In the genomic region with DNA sequence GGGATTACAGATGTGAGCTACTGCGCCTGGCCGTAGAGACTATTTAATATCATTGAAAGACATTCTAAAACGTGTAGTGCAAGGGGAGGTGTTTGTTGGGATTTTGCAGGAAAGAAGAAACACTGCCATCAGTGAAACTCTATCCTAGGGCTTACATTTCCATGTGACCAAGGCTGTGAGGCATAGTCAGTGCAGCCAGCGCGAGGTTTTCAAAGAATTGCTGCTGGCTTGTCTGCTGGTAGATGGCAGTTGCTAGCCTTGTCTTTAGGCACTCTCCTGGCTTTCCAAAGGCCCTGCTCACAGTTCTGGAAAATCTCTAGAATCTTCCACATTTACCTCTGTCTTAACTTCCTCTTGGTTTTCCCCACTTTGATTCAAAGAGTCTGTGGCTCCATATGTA, we compare ENCODE assay signal across 22 cellular contexts.
"Had no signal": no experiment of that assay in that cellular context is flagged by ENCODE, and none has a peak within 500 bp of the region (broad histone marks: within the 10 kb centered on the region; RNA-seq: fewer than 3 reads in every experiment).

No MANE protein-coding gene starts in this region.

- H3K27ac ChIP-seq: Peyer's patch, RWPE1, SJSA1 had no signal

- H3K9me3 ChIP-seq: Peyer's patch, SJSA1 had no signal

- DNase-seq: activated CD4-positive, alpha-beta T cell treated with anti-CD3 and anti-CD28 coated beads for 36 hours; activated CD8-positive, alpha-beta memory T cell treated with anti-CD3 and anti-CD28 coated beads, Interleukin-2, amount 50 U/mL, for 4 hours; activated CD8-positive, alpha-beta T cell treated with anti-CD3 and anti-CD28 coated beads for 36 hours; activated gamma-delta T cell treated with Interleukin-2 at 50 U/mL for 16 hours; activated naive CD4-positive, alpha-beta T cell treated with anti-CD3 and anti-CD28 coated beads, Interleukin-2, amount 10 ng/mL, durations not matched to agents 7 days and 5 days; activated naive CD8-positive, alpha-beta T cell treated with anti-CD3 and anti-CD28 coated beads for 36 hours; activated T-cell treated with anti-CD3 and anti-CD28 coated beads, Interleukin-2, amount 50 U/mL, for 72 hours; anterior cingulate cortex; cerebellar nuclear complex; Karpas-422; MM.1S; NCI-H1105; NCI-H1436; NCI-H1694 treated with DMSO at 0.1 percent for 48 hours; Peyer's patch; Right ventricle myocardium superior; SW 1271 had no signal

- H3K27ac Mint-ChIP-seq: activated CD4-positive, alpha-beta T cell treated with anti-CD3 and anti-CD28 coated beads for 36 hours; activated CD8-positive, alpha-beta T cell treated with anti-CD3 and anti-CD28 coated beads for 36 hours; activated naive CD4-positive, alpha-beta T cell treated with anti-CD3 and anti-CD28 coated beads, Interleukin-2, amount 10 ng/mL, durations not matched to agents 7 days and 5 days; activated naive CD8-positive, alpha-beta T cell treated with anti-CD3 and anti-CD28 coated beads for 36 hours; activated T-cell treated with anti-CD3 and anti-CD28 coated beads, Interleukin-2, amount 50 U/mL, for 72 hours; activated T-helper 2 cell treated with anti-CD3 and anti-CD28 coated beads, Interferon-gamma antibody, Interleukin-2, Interleukin-4, amounts not matched to agents 10 μg/mL and 5 μg/mL and 100 μg/mL, durations not matched to agents 14 hours and 24 hours and 36 hours; T-helper 1 cell treated with Interleukin-12 subunit alpha and Interleukin-12 subunit beta and Interleukin-4 antibody, amounts not matched to agents 30 μg/mL and 1 μg/mL, for 36 hours had no signal

- H3K27me3 Mint-ChIP-seq: activated CD4-positive, alpha-beta T cell treated with anti-CD3 and anti-CD28 coated beads for 36 hours; activated CD8-positive, alpha-beta T cell treated with anti-CD3 and anti-CD28 coated beads for 36 hours; activated naive CD4-positive, alpha-beta T cell treated with anti-CD3 and anti-CD28 coated beads, Interleukin-2, amount 10 ng/mL, durations not matched to agents 7 days and 5 days; activated naive CD8-positive, alpha-beta T cell treated with anti-CD3 and anti-CD28 coated beads for 36 hours had no signal

- ATAC-seq: activated CD4-positive, alpha-beta T cell treated with anti-CD3 and anti-CD28 coated beads for 36 hours; activated CD8-positive, alpha-beta T cell treated with anti-CD3 and anti-CD28 coated beads for 36 hours; activated T-cell treated with anti-CD3 and anti-CD28 coated beads, Interleukin-2, amount 50 U/mL, for 72 hours; SK-N-SH treated with all-trans-retinoic acid at 6 μM for 48 hours had no signal

- H3K36me3 Mint-ChIP-seq: activated naive CD4-positive, alpha-beta T cell treated with anti-CD3 and anti-CD28 coated beads, Interleukin-2, amount 10 ng/mL, durations not matched to agents 7 days and 5 days; activated naive CD8-positive, alpha-beta T cell treated with anti-CD3 and anti-CD28 coated beads for 36 hours had no signal

- H3K36me3 ChIP-seq: Peyer's patch, SJSA1 had no signal

- H3K9me3 Mint-ChIP-seq: activated CD8-positive, alpha-beta T cell treated with anti-CD3 and anti-CD28 coated beads for 36 hours; activated naive CD4-positive, alpha-beta T cell treated with anti-CD3 and anti-CD28 coated beads, Interleukin-2, amount 10 ng/mL, durations not matched to agents 7 days and 5 days; activated naive CD8-positive, alpha-beta T cell treated with anti-CD3 and anti-CD28 coated beads for 36 hours; activated T-helper 2 cell treated with anti-CD3 and anti-CD28 coated beads, Interferon-gamma antibody, Interleukin-2, Interleukin-4, amounts not matched to agents 10 μg/mL and 5 μg/mL and 100 μg/mL, durations not matched to agents 14 hours and 24 hours and 36 hours had no signal

- H3K27me3 ChIP-seq: Peyer's patch, SJSA1 had no signal

- H3K4me1 ChIP-seq: Peyer's patch, SJSA1 had no signal

- H3K4me3 ChIP-seq: Peyer's patch, SJSA1 had no signal

- H3K4me1 Mint-ChIP-seq: activated CD4-positive, alpha-beta T cell treated with anti-CD3 and anti-CD28 coated beads for 36 hours; activated naive CD4-positive, alpha-beta T cell treated with anti-CD3 and anti-CD28 coated beads, Interleukin-2, amount 10 ng/mL, durations not matched to agents 7 days and 5 days; activated naive CD8-positive, alpha-beta T cell treated with anti-CD3 and anti-CD28 coated beads for 36 hours had no signal

- H3K4me3 Mint-ChIP-seq: activated CD4-positive, alpha-beta T cell treated with anti-CD3 and anti-CD28 coated beads for 36 hours; activated CD8-positive, alpha-beta T cell treated with anti-CD3 and anti-CD28 coated beads for 36 hours; activated naive CD4-positive, alpha-beta T cell treated with anti-CD3 and anti-CD28 coated beads, Interleukin-2, amount 10 ng/mL, durations not matched to agents 7 days and 5 days; activated naive CD8-positive, alpha-beta T cell treated with anti-CD3 and anti-CD28 coated beads for 36 hours; activated T-cell treated with anti-CD3 and anti-CD28 coated beads, Interleukin-2, amount 50 U/mL, for 72 hours; T-helper 1 cell treated with Interleukin-12 subunit alpha and Interleukin-12 subunit beta and Interleukin-4 antibody, amounts not matched to agents 30 μg/mL and 1 μg/mL, for 36 hours had no signal
